In the genomic region with DNA sequence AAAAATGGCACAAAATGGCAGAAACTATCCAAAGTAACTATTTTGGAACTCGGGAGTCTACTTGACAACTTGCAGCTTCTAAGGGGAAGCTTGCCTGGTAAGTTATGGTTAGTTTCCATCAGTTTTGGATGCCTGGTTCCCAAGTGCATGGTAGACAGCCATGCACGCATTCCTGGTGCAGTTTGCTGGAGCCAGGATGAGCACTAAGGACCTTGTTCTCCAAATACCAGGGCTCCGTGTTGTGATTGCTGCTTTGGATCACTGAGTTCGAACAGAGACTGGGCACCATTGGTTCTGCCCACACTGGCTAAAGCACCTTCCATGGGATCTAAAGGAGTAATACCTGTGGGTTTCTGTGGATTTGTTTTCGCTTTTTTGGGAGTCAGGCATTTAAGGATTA, we compare ENCODE assay signal across 1 cellular context.
TF ChIP-seq lines count a peak whose summit lies in the region.

No MANE protein-coding gene starts in this region.

TF ChIP-seq in HepG2, 621 proteins besides CTCF, POLR2A, EP300 and RAD21 (continued from another document):
- TF ChIP-seq, protein P1, sequence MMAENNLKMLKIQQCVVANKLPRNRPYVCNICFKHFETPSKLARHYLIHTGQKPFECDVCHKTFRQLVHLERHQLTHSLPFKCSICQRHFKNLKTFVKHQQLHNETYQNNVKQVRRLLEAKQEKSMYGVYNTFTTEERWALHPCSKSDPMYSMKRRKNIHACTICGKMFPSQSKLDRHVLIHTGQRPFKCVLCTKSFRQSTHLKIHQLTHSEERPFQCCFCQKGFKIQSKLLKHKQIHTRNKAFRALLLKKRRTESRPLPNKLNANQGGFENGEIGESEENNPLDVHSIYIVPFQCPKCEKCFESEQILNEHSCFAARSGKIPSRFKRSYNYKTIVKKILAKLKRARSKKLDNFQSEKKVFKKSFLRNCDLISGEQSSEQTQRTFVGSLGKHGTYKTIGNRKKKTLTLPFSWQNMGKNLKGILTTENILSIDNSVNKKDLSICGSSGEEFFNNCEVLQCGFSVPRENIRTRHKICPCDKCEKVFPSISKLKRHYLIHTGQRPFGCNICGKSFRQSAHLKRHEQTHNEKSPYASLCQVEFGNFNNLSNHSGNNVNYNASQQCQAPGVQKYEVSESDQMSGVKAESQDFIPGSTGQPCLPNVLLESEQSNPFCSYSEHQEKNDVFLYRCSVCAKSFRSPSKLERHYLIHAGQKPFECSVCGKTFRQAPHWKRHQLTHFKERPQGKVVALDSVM (CRISPR knock-in tag; IDR thresholded peaks at IDR 0.05), result no peak
- no peak for TF ChIP-seq ZNF205 (CRISPR knock-in tag; IDR thresholded peaks at IDR 0.05)
- TF ChIP-seq ZNF547 (CRISPR knock-in tag; IDR thresholded peaks at IDR 0.05), result no peak
- no peak for TF ChIP-seq TFAP4 (IDR thresholded peaks at IDR 0.05; ENCODE audit: borderline replicate concordance, low read depth)
- TF ChIP-seq, protein P2, sequence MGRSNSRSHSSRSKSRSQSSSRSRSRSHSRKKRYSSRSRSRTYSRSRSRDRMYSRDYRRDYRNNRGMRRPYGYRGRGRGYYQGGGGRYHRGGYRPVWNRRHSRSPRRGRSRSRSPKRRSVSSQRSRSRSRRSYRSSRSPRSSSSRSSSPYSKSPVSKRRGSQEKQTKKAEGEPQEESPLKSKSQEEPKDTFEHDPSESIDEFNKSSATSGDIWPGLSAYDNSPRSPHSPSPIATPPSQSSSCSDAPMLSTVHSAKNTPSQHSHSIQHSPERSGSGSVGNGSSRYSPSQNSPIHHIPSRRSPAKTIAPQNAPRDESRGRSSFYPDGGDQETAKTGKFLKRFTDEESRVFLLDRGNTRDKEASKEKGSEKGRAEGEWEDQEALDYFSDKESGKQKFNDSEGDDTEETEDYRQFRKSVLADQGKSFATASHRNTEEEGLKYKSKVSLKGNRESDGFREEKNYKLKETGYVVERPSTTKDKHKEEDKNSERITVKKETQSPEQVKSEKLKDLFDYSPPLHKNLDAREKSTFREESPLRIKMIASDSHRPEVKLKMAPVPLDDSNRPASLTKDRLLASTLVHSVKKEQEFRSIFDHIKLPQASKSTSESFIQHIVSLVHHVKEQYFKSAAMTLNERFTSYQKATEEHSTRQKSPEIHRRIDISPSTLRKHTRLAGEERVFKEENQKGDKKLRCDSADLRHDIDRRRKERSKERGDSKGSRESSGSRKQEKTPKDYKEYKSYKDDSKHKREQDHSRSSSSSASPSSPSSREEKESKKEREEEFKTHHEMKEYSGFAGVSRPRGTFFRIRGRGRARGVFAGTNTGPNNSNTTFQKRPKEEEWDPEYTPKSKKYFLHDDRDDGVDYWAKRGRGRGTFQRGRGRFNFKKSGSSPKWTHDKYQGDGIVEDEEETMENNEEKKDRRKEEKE (IDR thresholded peaks at IDR 0.05), result no peak
- TF ChIP-seq FOSL1 (CRISPR knock-in tag; IDR thresholded peaks at IDR 0.05; ENCODE audit: borderline replicate concordance), result no peak
- TF ChIP-seq BRCA1 (CRISPR knock-in tag; IDR thresholded peaks at IDR 0.05), result no peak
